20 cellular contexts compared by ENCODE assay signal in the genomic region with DNA sequence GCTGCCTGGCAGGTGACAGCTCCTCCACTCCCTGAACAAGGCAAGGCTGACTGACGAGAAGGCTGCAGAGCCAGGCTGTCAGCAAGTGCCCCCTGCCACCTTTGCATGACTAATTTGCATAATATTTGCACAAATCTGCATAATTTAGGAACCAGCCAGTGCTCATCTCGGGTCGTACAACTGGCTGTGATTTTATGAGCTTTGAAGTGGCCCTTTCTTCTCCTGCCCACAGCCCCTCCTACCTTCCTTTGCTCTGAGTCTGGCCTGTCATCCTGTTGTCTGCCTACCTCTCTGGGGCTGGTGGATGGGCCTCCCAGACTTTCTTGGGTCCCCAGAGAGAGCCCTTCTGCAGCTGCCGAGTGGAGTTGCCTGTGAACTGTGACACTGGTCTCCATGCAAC.
"Had no signal": no experiment of that assay in that cellular context is flagged by ENCODE, and none has a peak within 500 bp of the region (broad histone marks: within the 10 kb centered on the region; RNA-seq: fewer than 3 reads in every experiment).

No MANE protein-coding gene starts in this region.

- H3K27ac ChIP-seq: colonic mucosa, foreskin keratinocyte, pancreas, uterus had no signal

- H3K4me3 ChIP-seq: colonic mucosa, pancreas, uterus had no signal

- FAIRE-seq: endothelial cell of umbilical vein, pancreas, small intestine had no signal

- DNase-seq: colonic mucosa; effector CD4-positive, alpha-beta T cell; endodermal cell; erythroblast; foreskin keratinocyte; head of caudate nucleus; hippocampal formation; left colon; mesendoderm; naive B cell; nucleus accumbens; pancreas; small intestine; stimulated activated CD4-positive, alpha-beta T cell treated with anti-CD3 and anti-CD28 coated beads, Interleukin-2, amount 100 ng/mL, for 48 hours; stimulated activated naive CD4-positive, alpha-beta T cell treated with Interleukin-2 at 50 U/mL for 16 hours; trophoblast cell; uterus had no signal

- H3K4me3 Mint-ChIP-seq: endodermal cell, naive B cell, neural crest cell had no signal

- H3K27ac Mint-ChIP-seq: endodermal cell, progenitor cell of endocrine pancreas had no signal

- H3K36me3 Mint-ChIP-seq: naive B cell had no signal

- H3K9me3 Mint-ChIP-seq: endodermal cell, naive B cell, neural crest cell had no signal
